ENCODE assay signal across 1 cellular context in genomic region chr19:2057484-2058469, GRCh38.
TF ChIP-seq lines count a peak whose summit lies in the region.

No MANE protein-coding gene starts in this region.

TF ChIP-seq in GM12878, 131 proteins besides CTCF, POLR2A, EP300 and RAD21:
- TF ChIP-seq USF2 (IDR thresholded peaks at IDR 0.05; ENCODE audit: borderline replicate concordance, low read depth, low read length): no peak
- TF ChIP-seq NR2F1 (conservative IDR thresholded peaks at IDR 0.05): peak; percentile 34; the same call in 1 of the 2 replicates
TF ChIP-seq in GM12878: peak in this region for 1.
